11 cellular contexts compared by ENCODE assay signal in the genomic region with DNA sequence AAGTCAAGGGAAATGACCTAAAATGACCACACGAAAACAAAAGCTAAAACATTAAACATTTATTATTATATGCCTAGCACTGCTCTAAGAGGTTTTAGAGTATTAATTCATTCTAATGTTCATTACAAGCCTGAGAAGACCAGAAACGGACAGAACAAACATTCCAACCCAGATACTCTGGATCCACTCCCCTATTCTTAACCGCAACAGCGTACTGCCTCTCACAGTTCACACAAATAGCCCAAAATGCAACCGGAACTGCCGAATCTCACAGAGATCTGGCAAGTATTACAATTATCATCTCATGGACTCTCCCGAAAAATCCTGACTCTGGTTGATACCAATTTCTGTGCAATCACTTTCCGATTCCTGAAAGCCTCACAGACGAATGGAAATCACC. TPM values are rescaled to one million over a fixed set of nuclear protein-coding genes. Genes with fewer than 3 reads are reported as not detected.
A peak's percentile ranks its signal among the peaks of the same experiment; 100 is the strongest.
DNase-seq lines count a peak whose midpoint lies in the region; ATAC-seq, FAIRE-seq and TF ChIP-seq lines count a peak whose summit lies in the region.
"Had no signal": no experiment of that assay in that cellular context is flagged by ENCODE, and none has a peak within 500 bp of the region (broad histone marks: within the 10 kb centered on the region; RNA-seq: fewer than 3 reads in every experiment).

No MANE protein-coding gene starts in this region.

- H3K9me3 Mint-ChIP-seq in HFFc6 (peaks cover 40% of the 10 kb centered on the region), astrocyte (ENCODE audit: unreplicated experiment) (peaks cover 10% of the 10 kb centered on the region)

- H3K27ac ChIP-seq in BLaER1 (no peak overlapping the region), astrocyte (ENCODE audit: low read depth, low read length) (no peak overlapping the region), mucosa of rectum (ENCODE audit: low read depth in 2 of 2, low read length in 2 of 2) (no peak overlapping the region), RWPE1 (no peak overlapping the region)

- no peak overlapping the region for H2AFZ ChIP-seq in astrocyte (ENCODE audit: low read depth, low read length)

- TF ChIP-seq CTCF in HFFc6 (IDR thresholded peaks at IDR 0.05) (no peak), astrocyte (IDR thresholded peaks at IDR 0.05; ENCODE audit: insufficient read depth, low read depth, low read length) (no peak), RWPE1 (conservative IDR thresholded peaks at IDR 0.05; ENCODE audit: low read depth) (no peak)

- H3K27ac Mint-ChIP-seq in HFFc6 (no peak overlapping the region), astrocyte (ENCODE audit: unreplicated experiment) (no peak overlapping the region)

- H3K4me3 ChIP-seq in BLaER1 = peak overlapping the region; percentile 80; the same call in 1 of the 2 replicates
- no peak overlapping the region for H3K4me3 ChIP-seq in astrocyte (ENCODE audit: insufficient read depth, low read depth, low read length)
- H3K4me3 ChIP-seq in mucosa of rectum (ENCODE audit: low read length in 2 of 2) = peak overlapping the region; percentile 85 to 97

- H3K9me3 ChIP-seq in BLaER1 (peaks cover 45% of the 10 kb centered on the region), astrocyte (ENCODE audit: insufficient read depth, low read depth, low read length) (peaks cover 5% of the 10 kb centered on the region), mucosa of rectum (ENCODE audit: control insufficient read depth in 2 of 2, low read length in 2 of 2) (peaks cover 0 to 5% of the 10 kb centered on the region in 2 donors)

- H3K79me2 ChIP-seq in astrocyte (ENCODE audit: insufficient read depth, low read length) = peaks cover 43% of the 10 kb centered on the region

- CTCF ChIA-PET in RWPE1 (lab: Yijun Ruan, JAX) = no interaction called here

- H4K20me1 ChIP-seq in BLaER1 = no peaks in the 10 kb centered on the region
- H4K20me1 ChIP-seq in astrocyte (ENCODE audit: insufficient read depth, low read length) = no peaks in the 10 kb centered on the region

- H3K36me3 ChIP-seq in BLaER1 = peaks cover 13% of the 10 kb centered on the region
- H3K36me3 ChIP-seq in astrocyte (ENCODE audit: insufficient read depth, low read length) = no peaks in the 10 kb centered on the region
- peaks cover 0 to 6% of the 10 kb centered on the region in 2 donors for H3K36me3 ChIP-seq in mucosa of rectum (ENCODE audit: control insufficient read depth in 2 of 2, insufficient read depth in 2 of 2, low read length in 2 of 2)

- POLR2A ChIA-PET in RWPE1 (lab: Yijun Ruan, JAX; ENCODE audit: low non-redundant PET) = no interaction called here

- FAIRE-seq in astrocyte (lab: Jason Lieb, UNC) = no peak

- H3K27me3 ChIP-seq in BLaER1 (no peaks in the 10 kb centered on the region), astrocyte (ENCODE audit: insufficient read depth, low read length) (no peaks in the 10 kb centered on the region), mucosa of rectum (ENCODE audit: control insufficient read depth in 2 of 2, insufficient read depth in 2 of 2, low read length in 2 of 2) (no peaks in the 10 kb centered on the region)

- peaks cover 68% of the 10 kb centered on the region for H3K36me3 Mint-ChIP-seq in HFFc6 (ENCODE audit: low read depth)
- peaks cover 6% of the 10 kb centered on the region for H3K36me3 Mint-ChIP-seq in astrocyte (ENCODE audit: low read depth, unreplicated experiment)

- no peak overlapping the region for H3K9ac ChIP-seq in BLaER1
- H3K9ac ChIP-seq in astrocyte (ENCODE audit: low read length) = no peak overlapping the region
- H3K9ac ChIP-seq in mucosa of rectum (ENCODE audit: low read depth in 1 of 2, low read length in 2 of 2) = no peak overlapping the region

- DNase-seq in HFFc6 (no peak), astrocyte (ENCODE audit: low read depth) (no peak), putamen (ENCODE audit: low spot score) (no peak), RWPE1 (ENCODE audit: low spot score) (no peak)
- DNase-seq: GF-D8, left colon, NCI-H524 treated with DMSO at 0.1 percent for 48 hours had no signal

- peaks cover 28% of the 10 kb centered on the region for H3K4me1 Mint-ChIP-seq in HFFc6 (ENCODE audit: low read depth)
- H3K4me1 Mint-ChIP-seq in astrocyte (ENCODE audit: low read depth, unreplicated experiment) = peaks cover 7% of the 10 kb centered on the region

- ATAC-seq in HG03571 (IDR thresholded peaks at IDR 0.05; ENCODE audit: unreplicated experiment) = no peak
- no peak for ATAC-seq in HG02973 (IDR thresholded peaks at IDR 0.05; ENCODE audit: unreplicated experiment)

- H3K4me2 ChIP-seq in BLaER1 (peak overlapping the region; percentile 90), astrocyte (ENCODE audit: low read length) (peak overlapping the region; percentile 96)

- H3K27me3 Mint-ChIP-seq in HFFc6 (ENCODE audit: insufficient read depth) = peaks cover 6% of the 10 kb centered on the region
- H3K27me3 Mint-ChIP-seq in astrocyte (ENCODE audit: low read depth, unreplicated experiment) = no peaks in the 10 kb centered on the region

- H3K4me1 ChIP-seq in BLaER1 (peaks cover 28% of the 10 kb centered on the region), astrocyte (ENCODE audit: insufficient read depth, low read length) (peaks cover 6% of the 10 kb centered on the region), mucosa of rectum (ENCODE audit: control insufficient read depth in 2 of 2, insufficient read depth in 2 of 2, low read length in 2 of 2) (peaks cover 3 to 7% of the 10 kb centered on the region in 2 donors)

- H3K4me3 Mint-ChIP-seq in HFFc6 (peak overlapping the region; percentile 100), astrocyte (ENCODE audit: unreplicated experiment) (peak overlapping the region; percentile 98)

RNA-seq across cellular contexts. Expression of a gene that starts 1.4 kb away (rescaled TPM):
- total RNA-seq in HFFc6 (2021; fragmentation: NEBNext Ultra II Directional; extraction: Animal tissue kit (Norgen Biotek cat#: 25700)) = 1 to 10 TPM; 7.3 to 9.9 (median 8.8) TPM
- total RNA-seq in astrocyte = 12.0 and 13.2 TPM in 2 replicates

RNA-seq across cellular contexts. Expression of a gene that starts 36.1 kb away (rescaled TPM):
- total RNA-seq in HFFc6 (2021; fragmentation: NEBNext Ultra II Directional; extraction: Animal tissue kit (Norgen Biotek cat#: 25700)) = 10 to 100 TPM; 10.1 to 13.2 (median 11.3) TPM
- 17.3 and 18.7 TPM in 2 replicates for total RNA-seq in astrocyte

RNA-seq across cellular contexts. Expression of a gene that starts 57.8 kb away (rescaled TPM):
- total RNA-seq in HFFc6 (2021; fragmentation: NEBNext Ultra II Directional; extraction: Animal tissue kit (Norgen Biotek cat#: 25700)) = 1 to 10 TPM; 1.8 to 2.7 (median 2.2) TPM
- 2.0 and 3.0 TPM in 2 replicates for total RNA-seq in astrocyte
